ENCODE assay signal across 9 cellular contexts in the genomic region with DNA sequence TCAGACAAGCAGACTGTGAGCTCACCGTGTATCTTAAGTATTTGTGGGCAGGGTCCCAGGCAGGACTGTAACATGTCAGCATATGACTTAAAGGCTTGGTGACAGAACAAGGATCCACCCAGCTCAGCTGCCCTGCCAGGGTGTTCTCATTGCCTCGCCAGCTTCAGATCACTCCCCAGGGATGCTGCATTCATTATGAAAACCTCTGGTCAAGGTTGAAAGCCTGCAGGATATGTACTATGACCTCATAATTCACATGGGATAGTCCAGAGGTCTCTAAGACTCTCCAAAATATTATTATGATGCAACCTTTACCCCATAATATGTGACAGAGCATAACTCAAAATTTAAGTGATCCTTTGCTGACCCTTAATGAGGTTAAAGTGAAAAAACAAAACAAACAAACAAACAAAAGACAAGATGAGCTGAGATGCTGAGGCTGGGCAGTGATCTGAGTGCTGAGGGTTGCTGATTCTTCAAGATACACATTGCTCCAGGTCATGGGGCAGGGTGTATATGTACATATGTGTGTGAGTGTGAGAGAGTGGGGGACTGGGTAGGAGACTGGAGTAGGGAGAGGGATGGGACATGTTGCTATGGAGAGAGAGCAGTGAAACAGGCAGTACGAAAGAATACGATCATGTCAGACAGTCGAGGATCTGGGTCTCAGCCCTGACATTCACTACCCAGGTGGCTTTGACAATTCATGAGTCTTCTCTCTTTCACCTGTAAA.
DNase-seq lines count a peak whose midpoint lies in the region; ATAC-seq and TF ChIP-seq lines count a peak whose summit lies in the region.
"Had no signal": no experiment of that assay in that cellular context is flagged by ENCODE, and none has a peak within 500 bp of the region (broad histone marks: within the 10 kb centered on the region; RNA-seq: fewer than 3 reads in every experiment).

No MANE protein-coding gene starts in this region.

- H3K27ac ChIP-seq in ACC112 (ENCODE audit: low read depth, low read length) (peak overlapping the region; percentile 96), IMR-90 (ENCODE audit: insufficient read depth, low read length) (no peak overlapping the region)
- H3K27ac ChIP-seq: KMS-11 had no signal

- H3K4me1 ChIP-seq in ACC112 (ENCODE audit: control insufficient read depth, insufficient read depth, low read length, unreplicated experiment) (peaks cover 37% of the 10 kb centered on the region), IMR-90 (ENCODE audit: control insufficient read depth, insufficient read depth, low read length) (peaks cover 16% of the 10 kb centered on the region)

- H3K4me3 ChIP-seq in ACC112 (ENCODE audit: low read depth, low read length) (peak overlapping the region; percentile 16; the same call in 1 of the 2 replicates), IMR-90 (ENCODE audit: insufficient read depth, low read depth, low read length) (no peak overlapping the region)

- CTCF ChIA-PET in IMR-90 (lab: Yijun Ruan, JAX), result no interaction called here

- H3K4ac ChIP-seq in IMR-90 (ENCODE audit: low read depth, low read length), result peak overlapping the region; percentile 59; the same call in 1 of the 2 replicates

- H2AFZ ChIP-seq in ACC112 (ENCODE audit: low read length, unreplicated experiment) (no peak overlapping the region), IMR-90 (replicated peaks; ENCODE audit: low read length, poor library complexity) (no peak overlapping the region)

- peak overlapping the region; percentile 59; the same call in 1 of the 2 replicates for H4K91ac ChIP-seq in IMR-90 (ENCODE audit: insufficient read depth, low read depth, low read length)

- TF ChIP-seq CTCF in IMR-90 (conservative IDR thresholded peaks at IDR 0.05; ENCODE audit: low read depth, low read length), result no peak

- H2AK9ac ChIP-seq in IMR-90 (replicated peaks; ENCODE audit: low read depth, low read length, poor library complexity), result no peak overlapping the region

- no peaks in the 10 kb centered on the region for H3K9me3 ChIP-seq in IMR-90 (ENCODE audit: control insufficient read depth, insufficient read depth, low read length)

- H3K79me2 ChIP-seq in ACC112 (ENCODE audit: control insufficient read depth, insufficient read depth, low read length, unreplicated experiment), result no peaks in the 10 kb centered on the region

- H3K4me2 ChIP-seq in IMR-90 (ENCODE audit: low read depth, low read length), result no peak overlapping the region

- H2BK20ac ChIP-seq in IMR-90 (ENCODE audit: low read depth, low read length), result peak overlapping the region; percentile 46; the same call in 1 of the 2 replicates

- no peaks in the 10 kb centered on the region for H3K79me1 ChIP-seq in IMR-90 (ENCODE audit: low read depth in 1 of 2, low read length in 2 of 2)

- in situ Hi-C loops in IMR-90 (cut with MboI; ENCODE audit: low sequenced_read_pairs), result no loop called here

- peak overlapping the region; percentile 45; the same call in 1 of the 2 replicates for H2BK120ac ChIP-seq in IMR-90 (ENCODE audit: low read depth, low read length)

- H2BK5ac ChIP-seq in IMR-90 (ENCODE audit: low read depth, low read length, poor library complexity, severe bottlenecking), result no peak overlapping the region

- 0 out of 2 replicates have a peak overlapping the region, but pooled peaks have one; percentile 45 for H3K14ac ChIP-seq in IMR-90 (replicated peaks; ENCODE audit: low read depth, low read length)

- H3K27me3 ChIP-seq in ACC112 (ENCODE audit: insufficient read depth, low read length) (no peaks in the 10 kb centered on the region), IMR-90 (ENCODE audit: control insufficient read depth, insufficient read depth, low read length) (no peaks in the 10 kb centered on the region)

- intact Hi-C loops in IMR-90 (cut with micrococcal nuclease), result no loop called here

- H4K5ac ChIP-seq in IMR-90 (ENCODE audit: low read depth, low read length), result peak overlapping the region; percentile 33

- no CpG with 5 or more reads among the region's 5 CpGs for WGBS in IMR-90 (ENCODE audit: extremely low coverage in 2 of 2, insufficient read length in 1 of 2), 2 experiments

- H3K9ac ChIP-seq in IMR-90 (ENCODE audit: low read depth, low read length), result no peak overlapping the region
- H3K9ac ChIP-seq: KMS-11 had no signal

- TF ChIP-seq POLR2A in IMR-90 (IDR thresholded peaks at IDR 0.05; ENCODE audit: low read depth, low read length), result no peak

- no peak for TF ChIP-seq RAD21 in IMR-90 (IDR thresholded peaks at IDR 0.05; ENCODE audit: low read length)

- POLR2A ChIA-PET in IMR-90 (lab: Charles Lee; ENCODE audit: unreplicated experiment), result no interaction called here

- BruUV-seq in IMR-90 (replicated peaks; lab: Mats Ljungman, UMichigan), result no TSS peak

- ATAC-seq in GM21360 (IDR thresholded peaks at IDR 0.05; ENCODE audit: unreplicated experiment), result peak; percentile 34
- no peak for ATAC-seq in IMR-90 (ENCODE audit: low read depth)
- ATAC-seq in GM19328 (IDR thresholded peaks at IDR 0.05; ENCODE audit: unreplicated experiment), result no peak

- peak overlapping the region; percentile 5; the same call in 1 of the 2 replicates for H3K18ac ChIP-seq in IMR-90 (ENCODE audit: low read depth, low read length)

- H3K23ac ChIP-seq in IMR-90 (ENCODE audit: low read depth, low read length), result peak overlapping the region; percentile 41

- no peaks in the 10 kb centered on the region for H4K20me1 ChIP-seq in IMR-90 (ENCODE audit: insufficient read depth, low read length)

- H2BK15ac ChIP-seq in IMR-90 (ENCODE audit: low read depth, low read length), result peak overlapping the region; percentile 78; the same call in 1 of the 3 replicates

- dilution Hi-C loops in IMR-90 (cut with HindIII; ENCODE audit: low sequenced_read_pairs, unreplicated experiment), result no loop called here

- H3K9me1 ChIP-seq in IMR-90 (ENCODE audit: insufficient read depth, low read length), result peaks cover 13% of the 10 kb centered on the region

- H3K36me3 ChIP-seq in ACC112 (ENCODE audit: insufficient read depth, low read length), result no peaks in the 10 kb centered on the region
- no peaks in the 10 kb centered on the region for H3K36me3 ChIP-seq in IMR-90 (ENCODE audit: control insufficient read depth, insufficient read depth, low read length)

- no peak overlapping the region for H3K56ac ChIP-seq in IMR-90 (ENCODE audit: extremely low read depth, insufficient read depth, low read length)

- DNase-seq in IMR-90 (no peak), fibroblast of the conjunctiva (ENCODE audit: low read depth) (peak; percentile 56), HuH-7 (ENCODE audit: low spot score) (no peak), inferior parietal cortex (ENCODE audit: extremely low spot score) (no peak), SW 1271 (lab: John Stamatoyannopoulos, UW) (no peak)

- H4K8ac ChIP-seq in IMR-90 (ENCODE audit: low read depth in 2 of 2, low read length in 2 of 2), result no peak overlapping the region

- H2AK5ac ChIP-seq in IMR-90 (ENCODE audit: low read depth, low read length), result peak overlapping the region; percentile 85

TF ChIP-seq in IMR-90, 13 proteins besides CTCF, POLR2A, EP300 and RAD21:
- no peak for TF ChIP-seq MAFK (IDR thresholded peaks at IDR 0.05; ENCODE audit: low read depth, low read length)
- TF ChIP-seq RFX5 (IDR thresholded peaks at IDR 0.05; ENCODE audit: low read depth, low read length), result no peak
- TF ChIP-seq RCOR1 (IDR thresholded peaks at IDR 0.05; ENCODE audit: insufficient replicate concordance, low read length), result no peak
- TF ChIP-seq BHLHE40 (IDR thresholded peaks at IDR 0.05; ENCODE audit: low read depth, low read length), result no peak
- TF ChIP-seq MAZ (IDR thresholded peaks at IDR 0.05; ENCODE audit: borderline replicate concordance, low read depth, low read length), result no peak
- TF ChIP-seq MXI1 (IDR thresholded peaks at IDR 0.05; ENCODE audit: borderline replicate concordance, low read depth, low read length), result no peak
- TF ChIP-seq CEBPB (IDR thresholded peaks at IDR 0.05; ENCODE audit: low read depth, low read length), result no peak
- TF ChIP-seq CHD1 (IDR thresholded peaks at IDR 0.05; ENCODE audit: low read depth, low read length), result no peak
- TF ChIP-seq FOS (IDR thresholded peaks at IDR 0.05; ENCODE audit: low read depth, low read length), result no peak
- TF ChIP-seq, protein P1, sequence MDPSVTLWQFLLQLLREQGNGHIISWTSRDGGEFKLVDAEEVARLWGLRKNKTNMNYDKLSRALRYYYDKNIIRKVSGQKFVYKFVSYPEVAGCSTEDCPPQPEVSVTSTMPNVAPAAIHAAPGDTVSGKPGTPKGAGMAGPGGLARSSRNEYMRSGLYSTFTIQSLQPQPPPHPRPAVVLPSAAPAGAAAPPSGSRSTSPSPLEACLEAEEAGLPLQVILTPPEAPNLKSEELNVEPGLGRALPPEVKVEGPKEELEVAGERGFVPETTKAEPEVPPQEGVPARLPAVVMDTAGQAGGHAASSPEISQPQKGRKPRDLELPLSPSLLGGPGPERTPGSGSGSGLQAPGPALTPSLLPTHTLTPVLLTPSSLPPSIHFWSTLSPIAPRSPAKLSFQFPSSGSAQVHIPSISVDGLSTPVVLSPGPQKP (IDR thresholded peaks at IDR 0.05; ENCODE audit: borderline replicate concordance, low read depth, low read length), result no peak
- no peak for TF ChIP-seq SMC3 (IDR thresholded peaks at IDR 0.05; ENCODE audit: low read depth, low read length)
- TF ChIP-seq NFE2L2 (IDR thresholded peaks at IDR 0.05; ENCODE audit: low read depth, low read length), result no peak
- TF ChIP-seq, protein P2, sequence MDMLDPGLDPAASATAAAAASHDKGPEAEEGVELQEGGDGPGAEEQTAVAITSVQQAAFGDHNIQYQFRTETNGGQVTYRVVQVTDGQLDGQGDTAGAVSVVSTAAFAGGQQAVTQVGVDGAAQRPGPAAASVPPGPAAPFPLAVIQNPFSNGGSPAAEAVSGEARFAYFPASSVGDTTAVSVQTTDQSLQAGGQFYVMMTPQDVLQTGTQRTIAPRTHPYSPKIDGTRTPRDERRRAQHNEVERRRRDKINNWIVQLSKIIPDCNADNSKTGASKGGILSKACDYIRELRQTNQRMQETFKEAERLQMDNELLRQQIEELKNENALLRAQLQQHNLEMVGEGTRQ (IDR thresholded peaks at IDR 0.05; ENCODE audit: low read depth, low read length), result no peak
